Comparison of ENCODE assay signal across 14 cellular contexts in genomic region chr14:105844047-105844630, GRCh38.
A peak's percentile ranks its signal among the peaks of the same experiment; 100 is the strongest.
DNase-seq lines count a peak whose midpoint lies in the region; ATAC-seq and TF ChIP-seq lines count a peak whose summit lies in the region.
"Had no signal": no experiment of that assay in that cellular context is flagged by ENCODE, and none has a peak within 500 bp of the region (broad histone marks: within the 10 kb centered on the region; RNA-seq: fewer than 3 reads in every experiment).

No MANE protein-coding gene starts in this region.

- TF ChIP-seq CTCF in colonic mucosa (IDR thresholded peaks at IDR 0.05) (no peak), type B pancreatic cell (conservative IDR thresholded peaks at IDR 0.05) (no peak)

- H3K36me3 ChIP-seq in colonic mucosa, result no peaks in the 10 kb centered on the region

- H3K27me3 Mint-ChIP-seq in naive B cell (no peaks in the 10 kb centered on the region), type B pancreatic cell (no peaks in the 10 kb centered on the region)
- H3K27me3 Mint-ChIP-seq: CD4-positive, alpha-beta T cell; IgD-negative memory B cell had no signal

- no peaks in the 10 kb centered on the region for H3K27me3 ChIP-seq in colonic mucosa

- H3K4me1 Mint-ChIP-seq in naive B cell (peaks cover 41 to 50% (median 46%) of the 10 kb centered on the region in 3 donors), type B pancreatic cell (ENCODE audit: unreplicated experiment) (no peaks in the 10 kb centered on the region)
- H3K4me1 Mint-ChIP-seq: GM23338, IgD-negative memory B cell had no signal

- no peak overlapping the region for H3K9ac ChIP-seq in colonic mucosa (ENCODE audit: low read depth in 2 of 2, low read length in 2 of 2)

- no peak overlapping the region for H3K27ac ChIP-seq in colonic mucosa

- H3K4me3 Mint-ChIP-seq in naive B cell (no peak overlapping the region), type B pancreatic cell (no peak overlapping the region)
- H3K4me3 Mint-ChIP-seq: CD4-positive, alpha-beta T cell; GM23338; IgD-negative memory B cell had no signal

- DNase-seq in left cardiac atrium, result peak; percentile 13
- DNase-seq in Right ventricle myocardium inferior (ENCODE audit: missing footprints), result no peak
- peak; percentile 13 for DNase-seq in colonic mucosa
- no peak for DNase-seq in naive B cell
- no peak for DNase-seq in central memory CD4-positive, alpha-beta T cell
- DNase-seq in type B pancreatic cell (ENCODE audit: extremely low spot score, unreplicated experiment), result no peak
- DNase-seq: CD4-positive, alpha-beta T cell; NCI-H1417; NCI-H1930; NCI-H2171; NCI-H82 had no signal

- no peaks in the 10 kb centered on the region for H3K9me3 Mint-ChIP-seq in naive B cell
- peaks cover 17% of the 10 kb centered on the region for H3K9me3 Mint-ChIP-seq in type B pancreatic cell
- H3K9me3 Mint-ChIP-seq: CD4-positive, alpha-beta T cell; IgD-negative memory B cell had no signal

- ATAC-seq in left cardiac atrium, result no peak
- ATAC-seq in Right ventricle myocardium inferior, result no peak
- ATAC-seq in naive B cell (ENCODE audit: low read depth in 2 of 2), result no peak
- no peak for ATAC-seq in SK-N-SH treated with all-trans-retinoic acid at 6 μM for 48 hours
- ATAC-seq: GM23338 had no signal

- H3K9me3 ChIP-seq in colonic mucosa, result no peaks in the 10 kb centered on the region

- peak overlapping the region in 4 of 6 donors; percentile 79 to 92 (median 86) for H3K27ac Mint-ChIP-seq in naive B cell
- H3K27ac Mint-ChIP-seq in type B pancreatic cell, result no peak overlapping the region
- H3K27ac Mint-ChIP-seq: CD4-positive, alpha-beta T cell; GM23338; IgD-negative memory B cell had no signal

- intact Hi-C loops in left cardiac atrium (cut with DNase I) (no loop called here), Right ventricle myocardium inferior (cut with DNase I) (no loop called here), colonic mucosa (cut with DNase I) (no loop called here)

- H3K36me3 Mint-ChIP-seq in naive B cell (peaks cover 23 to 42% of the 10 kb centered on the region in 2 donors), type B pancreatic cell (no peaks in the 10 kb centered on the region)
- H3K36me3 Mint-ChIP-seq: IgD-negative memory B cell had no signal

- H3K4me1 ChIP-seq in colonic mucosa, result no peaks in the 10 kb centered on the region

- H3K4me3 ChIP-seq in colonic mucosa, result no peak overlapping the region
- H3K4me3 ChIP-seq: GM23338 had no signal

TF ChIP-seq in SK-N-SH treated with all-trans-retinoic acid at 6 μM for 48 hours, 23 proteins besides CTCF, POLR2A, EP300 and RAD21:
- TF ChIP-seq CSRNP3 (CRISPR knock-in tag; IDR thresholded peaks at IDR 0.05) (no peak), TOX (CRISPR knock-in tag; IDR thresholded peaks at IDR 0.05; ENCODE audit: borderline replicate concordance) (no peak), ZFP3 (CRISPR knock-in tag; IDR thresholded peaks at IDR 0.05) (no peak), SNAI2 (CRISPR knock-in tag; IDR thresholded peaks at IDR 0.05) (no peak), TSHZ2 (CRISPR knock-in tag; IDR thresholded peaks at IDR 0.05) (no peak), CREB5 (CRISPR knock-in tag; IDR thresholded peaks at IDR 0.05; ENCODE audit: low read depth) (no peak), ZNF70 (CRISPR knock-in tag; IDR thresholded peaks at IDR 0.05) (no peak), BACH2 (CRISPR knock-in tag; IDR thresholded peaks at IDR 0.05; ENCODE audit: borderline replicate concordance) (no peak), ESRRG (CRISPR knock-in tag; IDR thresholded peaks at IDR 0.05) (no peak), ZFP30 (CRISPR knock-in tag; IDR thresholded peaks at IDR 0.05) (no peak), RARB (CRISPR knock-in tag; IDR thresholded peaks at IDR 0.05) (no peak), ZNF565 (CRISPR knock-in tag; conservative IDR thresholded peaks at IDR 0.05; ENCODE audit: low read depth) (no peak), OSR1 (CRISPR knock-in tag; IDR thresholded peaks at IDR 0.05) (no peak), TCF4 (CRISPR knock-in tag; IDR thresholded peaks at IDR 0.05; ENCODE audit: borderline replicate concordance) (no peak), GLIS3 (CRISPR knock-in tag; IDR thresholded peaks at IDR 0.05) (no peak), ZC3H10 (CRISPR knock-in tag; IDR thresholded peaks at IDR 0.05) (no peak), PATZ1 (CRISPR knock-in tag; IDR thresholded peaks at IDR 0.05; ENCODE audit: borderline replicate concordance) (no peak)

Comparison
In these comparisons a context has a peak if more than half of its experiments do, and no peak if none do; other contexts are left out.
1. DNase-seq: peak in left cardiac atrium (single experiment) and colonic mucosa (single experiment); none in Right ventricle myocardium inferior (single experiment), naive B cell (single experiment), central memory CD4-positive, alpha-beta T cell (single experiment) and type B pancreatic cell (single experiment).